ENCODE assay signal across 9 cellular contexts in genomic region chr1:161021959-161022332, GRCh38. TPM values are rescaled to one million over a fixed set of nuclear protein-coding genes. Genes with fewer than 3 reads are reported as not detected.
A peak's percentile ranks its signal among the peaks of the same experiment; 100 is the strongest.
DNase-seq lines count a peak whose midpoint lies in the region; ATAC-seq and TF ChIP-seq lines count a peak whose summit lies in the region.
"Had no signal": no experiment of that assay in that cellular context is flagged by ENCODE, and none has a peak within 500 bp of the region (broad histone marks: within the 10 kb centered on the region; RNA-seq: fewer than 3 reads in every experiment).

No MANE protein-coding gene starts in this region.

- H3K4me1 ChIP-seq in CD8-positive, alpha-beta memory T cell (ENCODE audit: insufficient read depth, low read length): peaks cover 26% of the 10 kb centered on the region
- H3K4me1 ChIP-seq in Loucy (ENCODE audit: insufficient read depth, low read length, poor library complexity, severe bottlenecking): peaks cover 38% of the 10 kb centered on the region

- H3F3A ChIP-seq in Loucy (ENCODE audit: low read depth): 0 out of 2 replicates have a peak, but pooled peaks cover 3% of the 10 kb centered on the region

- no peak for DNase-seq in CD8-positive, alpha-beta memory T cell
- DNase-seq in chondrocyte (ENCODE audit: low spot score) (no peak), DMS153 (lab: John Stamatoyannopoulos, UW) (no peak), occipital lobe (lab: John Stamatoyannopoulos, UW) (no peak)
- DNase-seq in naive thymus-derived CD8-positive, alpha-beta T cell: no peak
- DNase-seq: stimulated activated CD4-positive, alpha-beta T cell treated with anti-CD3 and anti-CD28 coated beads, Interleukin-2, amount 100 ng/mL, for 48 hours had no signal

- peak overlapping the region; percentile 99 for H3K4me3 ChIP-seq in CD8-positive, alpha-beta memory T cell (ENCODE audit: low read length)
- peak overlapping the region; percentile 79 for H3K4me3 ChIP-seq in Loucy (ENCODE audit: low read length, poor library complexity, severe bottlenecking)

- peak overlapping the region in 7 of 8 donors; percentile 29 to 97 (median 95) for H3K27ac Mint-ChIP-seq in CD8-positive, alpha-beta memory T cell
- H3K27ac Mint-ChIP-seq in chondrocyte (ENCODE audit: unreplicated experiment): no peak overlapping the region
- peak overlapping the region in 9 of 10 donors; percentile 62 to 98 (median 94) for H3K27ac Mint-ChIP-seq in naive thymus-derived CD8-positive, alpha-beta T cell

- peaks cover 29% of the 10 kb centered on the region; the same call in 1 of the 2 replicates for H3K79me2 ChIP-seq in Loucy (ENCODE audit: insufficient read depth, low read length)

- TF ChIP-seq CTCF in Loucy (conservative IDR thresholded peaks at IDR 0.05; ENCODE audit: low read length): no peak
- no peak for TF ChIP-seq CTCF in chondrocyte (IDR thresholded peaks at IDR 0.05)

- no peaks in the 10 kb centered on the region for H3K36me3 ChIP-seq in CD8-positive, alpha-beta memory T cell (ENCODE audit: insufficient read depth, low read length)
- no peaks in the 10 kb centered on the region for H3K36me3 ChIP-seq in Loucy (ENCODE audit: insufficient read depth, low read length)

- no peaks in the 10 kb centered on the region for H3K27me3 Mint-ChIP-seq in CD8-positive, alpha-beta memory T cell
- H3K27me3 Mint-ChIP-seq in chondrocyte (ENCODE audit: low read depth): peaks cover 45% of the 10 kb centered on the region
- peaks cover 0 to 2% (median 0%) of the 10 kb centered on the region in 5 donors for H3K27me3 Mint-ChIP-seq in naive thymus-derived CD8-positive, alpha-beta T cell

- H3K4me1 Mint-ChIP-seq in CD8-positive, alpha-beta memory T cell: peaks cover 19 to 55% (median 43%) of the 10 kb centered on the region in 3 donors
- peaks cover 20% of the 10 kb centered on the region for H3K4me1 Mint-ChIP-seq in chondrocyte (ENCODE audit: low read depth)
- peaks cover 29 to 51% (median 45%) of the 10 kb centered on the region in 4 donors for H3K4me1 Mint-ChIP-seq in naive thymus-derived CD8-positive, alpha-beta T cell

- no peaks in the 10 kb centered on the region for H3K9me3 ChIP-seq in CD8-positive, alpha-beta memory T cell (ENCODE audit: low read length)
- H3K9me3 ChIP-seq in Loucy (ENCODE audit: insufficient read depth, low read depth, low read length): no peaks in the 10 kb centered on the region

- ATAC-seq in naive thymus-derived CD8-positive, alpha-beta T cell: no peak
- no peak for ATAC-seq in GM18519 (IDR thresholded peaks at IDR 0.05; ENCODE audit: low FRiP score, unreplicated experiment)
- ATAC-seq in HG02870 (IDR thresholded peaks at IDR 0.05; ENCODE audit: unreplicated experiment): no peak

- H3K27me3 ChIP-seq in CD8-positive, alpha-beta memory T cell (ENCODE audit: insufficient read depth, low read length, poor library complexity, severe bottlenecking): no peaks in the 10 kb centered on the region
- H3K27me3 ChIP-seq in Loucy (ENCODE audit: insufficient read depth, low read length, poor library complexity, severe bottlenecking): no peaks in the 10 kb centered on the region

- H3K9me2 ChIP-seq in Loucy (replicated peaks; ENCODE audit: low read depth, low read length): no peaks in the 10 kb centered on the region

- POLR2A ChIA-PET in CD8-positive, alpha-beta memory T cell (lab: Charles Lee): interaction anchor here (0.6 to 2.9 kb wide), 7 partner anchors 8 to 204 kb away, joined by 3 to 20 read pairs (median 4); partner anchors contain the start of genes ARHGAP30, KLHDC9, TSTD1 and USF1
- POLR2A ChIA-PET in naive thymus-derived CD8-positive, alpha-beta T cell (lab: Charles Lee): interaction anchor here (1.3 to 5.4 kb wide), 8 partner anchors 8 to 284 kb away, joined by 4 to 65 read pairs (median 10); partner anchors contain the start of genes ARHGAP30, KLHDC9, TSTD1 and USF1

- H2AFZ ChIP-seq in Loucy (ENCODE audit: low read length): peak overlapping the region; percentile 96; the same call in 1 of the 2 replicates

- H3K36me3 Mint-ChIP-seq in CD8-positive, alpha-beta memory T cell: peaks cover 2 to 6% (median 3%) of the 10 kb centered on the region in 3 donors
- no peaks in the 10 kb centered on the region for H3K36me3 Mint-ChIP-seq in chondrocyte (ENCODE audit: low read depth)
- H3K36me3 Mint-ChIP-seq in naive thymus-derived CD8-positive, alpha-beta T cell: peaks cover 0 to 2% (median 2%) of the 10 kb centered on the region in 3 donors

- peaks cover 4% of the 10 kb centered on the region for H4K20me1 ChIP-seq in Loucy (ENCODE audit: insufficient read depth, low read length, poor library complexity, severe bottlenecking)

- peak overlapping the region in 6 of 7 donors; percentile 85 to 94 (median 91) for H3K4me3 Mint-ChIP-seq in CD8-positive, alpha-beta memory T cell
- peak overlapping the region; percentile 83 for H3K4me3 Mint-ChIP-seq in chondrocyte (ENCODE audit: unreplicated experiment)
- H3K4me3 Mint-ChIP-seq in naive thymus-derived CD8-positive, alpha-beta T cell: peak overlapping the region in 8 of 10 donors; percentile 85 to 95 (median 90)

- H3K4me2 ChIP-seq in Loucy (ENCODE audit: low read depth, low read length, poor library complexity, severe bottlenecking): peak overlapping the region; percentile 89

- peak overlapping the region; percentile 71 for H3K27ac ChIP-seq in CD8-positive, alpha-beta memory T cell (ENCODE audit: low read depth, low read length)

- peak overlapping the region; percentile 73 for H3K9ac ChIP-seq in Loucy (ENCODE audit: low read depth, low read length, poor library complexity, severe bottlenecking)

- CTCF ChIA-PET in CD8-positive, alpha-beta memory T cell (lab: Charles Lee): interaction anchor here (0.7 to 4.1 kb wide), 6 partner anchors 11 to 75 kb away, joined by 3 to 26 read pairs (median 10); partner anchors contain the start of genes KLHDC9 and TSTD1

- H3K9me3 Mint-ChIP-seq in CD8-positive, alpha-beta memory T cell: peaks cover 0 to 2% (median 0%) of the 10 kb centered on the region in 5 donors
- H3K9me3 Mint-ChIP-seq in chondrocyte (ENCODE audit: low read depth): no peaks in the 10 kb centered on the region
- H3K9me3 Mint-ChIP-seq in naive thymus-derived CD8-positive, alpha-beta T cell: peaks cover 0 to 2% (median 0%) of the 10 kb centered on the region in 9 donors

RNA-seq across cellular contexts. Expression of gene F11R, which starts 1.0 kb away (rescaled TPM):
- 10 to 100 TPM; 11.6 to 14.1 TPM for total RNA-seq in CD8-positive, alpha-beta memory T cell
- polyA plus RNA-seq in CD8-positive, alpha-beta memory T cell: 18.3 TPM
- 0.54 to 0.90 TPM (median 0.68 TPM) in 3 replicates for total RNA-seq in chondrocyte
- total RNA-seq in naive thymus-derived CD8-positive, alpha-beta T cell: 10 to 100 TPM; 16.3 to 16.4 TPM
- 1 to 10 TPM; 6.7 to 9.0 (median 8.1) TPM for polyA plus RNA-seq in naive thymus-derived CD8-positive, alpha-beta T cell
- 10.9 TPM for total RNA-seq in occipital lobe

RNA-seq across cellular contexts. Expression of gene TSTD1, which starts 16.8 kb away (rescaled TPM):
- total RNA-seq in CD8-positive, alpha-beta memory T cell: 10 to 100 TPM; 40.2 to 46.1 TPM
- 288 TPM for polyA plus RNA-seq in CD8-positive, alpha-beta memory T cell
- total RNA-seq in chondrocyte (0.70 TPM in 1 of 3 replicates, not detected in the others), occipital lobe (42.6 TPM)
- total RNA-seq in naive thymus-derived CD8-positive, alpha-beta T cell: 100 to 1,000 TPM; 100 to 108 TPM
- 100 to 1,000 TPM; 342 to 508 (median 412) TPM for polyA plus RNA-seq in naive thymus-derived CD8-positive, alpha-beta T cell

RNA-seq across cellular contexts. Expression of gene USF1, which starts 23.8 kb away (rescaled TPM):
- 10 to 100 TPM; 63.3 to 67.7 TPM for total RNA-seq in CD8-positive, alpha-beta memory T cell
- polyA plus RNA-seq in CD8-positive, alpha-beta memory T cell: 6.7 TPM
- total RNA-seq in chondrocyte (34.3 to 44.6 TPM (median 35.3 TPM) in 3 replicates), occipital lobe (131 TPM)
- total RNA-seq in naive thymus-derived CD8-positive, alpha-beta T cell: 100 to 1,000 TPM; 107 to 118 TPM
- polyA plus RNA-seq in naive thymus-derived CD8-positive, alpha-beta T cell: 10 to 100 TPM in 1 of 3 donors, 1 to 10 TPM in 2; 4.3 to 11.1 (median 7.4) TPM

RNA-seq across cellular contexts. Expression of gene ARHGAP30, which starts 47.7 kb away (rescaled TPM):
- total RNA-seq in CD8-positive, alpha-beta memory T cell: 100 to 1,000 TPM; 147 to 149 TPM
- 213 TPM for polyA plus RNA-seq in CD8-positive, alpha-beta memory T cell
- not detected in 3 replicates for total RNA-seq in chondrocyte
- total RNA-seq in naive thymus-derived CD8-positive, alpha-beta T cell: 100 to 1,000 TPM; 220 to 233 TPM
- 100 to 1,000 TPM; 110 to 207 (median 136) TPM for polyA plus RNA-seq in naive thymus-derived CD8-positive, alpha-beta T cell
- 1.7 TPM for total RNA-seq in occipital lobe

Comparison
In these comparisons a context has a peak if more than half of its experiments do, and no peak if none do; other contexts are left out.
1. RNA of gene TSTD1, which starts 16.8 kb away (total RNA-seq): 100 to 108 TPM in naive thymus-derived CD8-positive, alpha-beta T cell, 40.2 to 46.1 TPM in CD8-positive, alpha-beta memory T cell and 42.6 TPM in occipital lobe (single experiment); 0.70 TPM in chondrocyte; every median in the first group is over 10 times any median in the second.
2. Peak in every context shown above with its lines, with median percentiles within 50 percentile points of each other: H3K4me3 Mint-ChIP-seq.